20 cellular contexts compared by ENCODE assay signal in genomic region chr16:10086620-10087019, GRCh38.
DNase-seq lines count a peak whose midpoint lies in the region; ATAC-seq and TF ChIP-seq lines count a peak whose summit lies in the region.
"Had no signal": no experiment of that assay in that cellular context is flagged by ENCODE, and none has a peak within 500 bp of the region (broad histone marks: within the 10 kb centered on the region; RNA-seq: fewer than 3 reads in every experiment).

No MANE protein-coding gene starts in this region.

- peak overlapping the region; percentile 12; the same call in 1 of the 2 replicates for H3K27ac Mint-ChIP-seq in WTC11
- H3K27ac Mint-ChIP-seq in Calu3 (ENCODE audit: unreplicated experiment): no peak overlapping the region
- H3K27ac Mint-ChIP-seq: HFFc6 had no signal

- peaks cover 20% of the 10 kb centered on the region for H3K9me3 Mint-ChIP-seq in WTC11
- peaks cover 7% of the 10 kb centered on the region for H3K9me3 Mint-ChIP-seq in Calu3 (ENCODE audit: low read depth, unreplicated experiment)

- TF ChIP-seq POLR2A in heart left ventricle (IDR thresholded peaks at IDR 0.05): no peak

- no peaks in the 10 kb centered on the region for H3K36me3 ChIP-seq in heart left ventricle
- H3K36me3 ChIP-seq: BE2C, Peyer's patch had no signal

- H3K4me3 ChIP-seq in heart left ventricle: no peak overlapping the region
- H3K4me3 ChIP-seq: Peyer's patch had no signal

- H3K9me3 ChIP-seq in heart left ventricle: peaks cover 0 to 12% (median 0%) of the 10 kb centered on the region in 12 donors
- H3K9me3 ChIP-seq: BE2C, Peyer's patch had no signal

- H3K27me3 Mint-ChIP-seq in WTC11 (ENCODE audit: low read depth): no peaks in the 10 kb centered on the region; the same call in 1 of the 2 replicates
- H3K27me3 Mint-ChIP-seq in Calu3 (ENCODE audit: unreplicated experiment): no peaks in the 10 kb centered on the region

- DNase-seq in M059J (ENCODE audit: low read depth): peak; percentile 55
- no peak for DNase-seq in WTC11 (ENCODE audit: low spot score)
- DNase-seq in heart left ventricle: peak in 3 of 5 donors; percentile 10 to 73 (median 59)
- DNase-seq in occipital lobe (lab: John Stamatoyannopoulos, UW): peak; percentile 49
- DNase-seq in SHP77 treated with DMSO at 0.1 percent for 48 hours (lab: John Stamatoyannopoulos, UW): no peak
- DNase-seq in Calu3: no peak
- DNase-seq: BE2C, EL, H7, HFFc6, KBM-7, NCI-H1092, NCI-H1436, NCI-H1930, NCI-H2227 treated with DMSO at 0.1 percent for 48 hours, NCI-H510A, NCI-H748 treated with DMSO at 0.1 percent for 48 hours, Peyer's patch had no signal

- intact Hi-C loops in heart left ventricle (cut with DNase I): no loop called here
- intact Hi-C loops in Calu3 (cut with micrococcal nuclease; ENCODE audit: unreplicated experiment): no loop called here

- no peaks in the 10 kb centered on the region for H3K27me3 ChIP-seq in heart left ventricle
- H3K27me3 ChIP-seq: BE2C, Peyer's patch had no signal

- peaks cover 3% of the 10 kb centered on the region; the same call in 1 of the 2 replicates for H3K4me1 Mint-ChIP-seq in WTC11
- H3K4me1 Mint-ChIP-seq in Calu3 (ENCODE audit: low read depth, unreplicated experiment): peaks cover 52% of the 10 kb centered on the region

- CTCF ChIA-PET in WTC11 (lab: Charles Lee) (interaction anchor here (0.6 to 1.6 kb wide), 5 partner anchors 8 to 828 kb away, joined by 3 to 6 read pairs (median 4); no protein-coding TSS in a partner anchor), Calu3 (lab: Charles Lee) (interaction anchor here (1.5 kb wide), 1 partner anchor 21 kb away, joined by 3 read pairs; no protein-coding TSS in a partner anchor)

- peak overlapping the region in 2 of 12 donors; percentile 2 to 65 for H3K27ac ChIP-seq in heart left ventricle
- H3K27ac ChIP-seq: HL-60, Peyer's patch had no signal

- peaks cover 0 to 17% (median 4%) of the 10 kb centered on the region in 12 donors for H3K4me1 ChIP-seq in heart left ventricle
- H3K4me1 ChIP-seq: BE2C, Peyer's patch had no signal

- POLR2A ChIA-PET in WTC11 (lab: Charles Lee): no interaction called here

- TF ChIP-seq CTCF in WTC11 (IDR thresholded peaks at IDR 0.05) (no peak), heart left ventricle (IDR thresholded peaks at IDR 0.05) (no peak), Calu3 (IDR thresholded peaks at IDR 0.05; ENCODE audit: unreplicated experiment) (no peak)

- H3K4me3 Mint-ChIP-seq in WTC11 (no peak overlapping the region), Calu3 (ENCODE audit: low read depth, unreplicated experiment) (no peak overlapping the region)
- H3K4me3 Mint-ChIP-seq: HFFc6 had no signal

- H3K36me3 Mint-ChIP-seq in WTC11 (no peaks in the 10 kb centered on the region), Calu3 (ENCODE audit: insufficient read depth, unreplicated experiment) (peaks cover 10% of the 10 kb centered on the region)

- ATAC-seq in WTC11 (no peak), heart left ventricle (peak in 3 of 4 donors; percentile 88 to 90 (median 90)), GM21737 (IDR thresholded peaks at IDR 0.05; ENCODE audit: unreplicated experiment) (no peak)

- no TSS peak for BruUV-seq in Calu3 (replicated peaks; lab: Mats Ljungman, UMichigan)

- 38 to 64% (median 48%) methylated on average over 2 to 3 of the region's 3 CpGs for WGBS in heart left ventricle, 4 donors

TF ChIP-seq in WTC11, 78 proteins besides CTCF, POLR2A, EP300 and RAD21 (continues in another document):
- TF ChIP-seq ZNF263 (CRISPR knock-in tag; IDR thresholded peaks at IDR 0.05; ENCODE audit: low read depth) (no peak), CBFB (CRISPR knock-in tag; IDR thresholded peaks at IDR 0.05; ENCODE audit: low read depth) (no peak), PREB (CRISPR knock-in tag; IDR thresholded peaks at IDR 0.05; ENCODE audit: borderline replicate concordance) (no peak), CREM (CRISPR knock-in tag; IDR thresholded peaks at IDR 0.05) (no peak), JUN (CRISPR knock-in tag; IDR thresholded peaks at IDR 0.05) (no peak), NR2C2 (CRISPR knock-in tag; IDR thresholded peaks at IDR 0.05) (no peak), MYBL2 (CRISPR knock-in tag; IDR thresholded peaks at IDR 0.05) (no peak), IRF2 (CRISPR knock-in tag; IDR thresholded peaks at IDR 0.05; ENCODE audit: borderline replicate concordance, low read depth) (no peak), SMAD3 (CRISPR knock-in tag; IDR thresholded peaks at IDR 0.05; ENCODE audit: borderline replicate concordance) (no peak), MXD4 (CRISPR knock-in tag; IDR thresholded peaks at IDR 0.05; ENCODE audit: borderline replicate concordance) (no peak), ATF2 (CRISPR knock-in tag; IDR thresholded peaks at IDR 0.05; ENCODE audit: borderline replicate concordance, low read depth) (no peak), FOXK1 (CRISPR knock-in tag; IDR thresholded peaks at IDR 0.05) (no peak)
- TF ChIP-seq, protein P1, sequence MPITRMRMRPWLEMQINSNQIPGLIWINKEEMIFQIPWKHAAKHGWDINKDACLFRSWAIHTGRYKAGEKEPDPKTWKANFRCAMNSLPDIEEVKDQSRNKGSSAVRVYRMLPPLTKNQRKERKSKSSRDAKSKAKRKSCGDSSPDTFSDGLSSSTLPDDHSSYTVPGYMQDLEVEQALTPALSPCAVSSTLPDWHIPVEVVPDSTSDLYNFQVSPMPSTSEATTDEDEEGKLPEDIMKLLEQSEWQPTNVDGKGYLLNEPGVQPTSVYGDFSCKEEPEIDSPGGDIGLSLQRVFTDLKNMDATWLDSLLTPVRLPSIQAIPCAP (CRISPR knock-in tag; IDR thresholded peaks at IDR 0.05): no peak
- TF ChIP-seq, protein P2, sequence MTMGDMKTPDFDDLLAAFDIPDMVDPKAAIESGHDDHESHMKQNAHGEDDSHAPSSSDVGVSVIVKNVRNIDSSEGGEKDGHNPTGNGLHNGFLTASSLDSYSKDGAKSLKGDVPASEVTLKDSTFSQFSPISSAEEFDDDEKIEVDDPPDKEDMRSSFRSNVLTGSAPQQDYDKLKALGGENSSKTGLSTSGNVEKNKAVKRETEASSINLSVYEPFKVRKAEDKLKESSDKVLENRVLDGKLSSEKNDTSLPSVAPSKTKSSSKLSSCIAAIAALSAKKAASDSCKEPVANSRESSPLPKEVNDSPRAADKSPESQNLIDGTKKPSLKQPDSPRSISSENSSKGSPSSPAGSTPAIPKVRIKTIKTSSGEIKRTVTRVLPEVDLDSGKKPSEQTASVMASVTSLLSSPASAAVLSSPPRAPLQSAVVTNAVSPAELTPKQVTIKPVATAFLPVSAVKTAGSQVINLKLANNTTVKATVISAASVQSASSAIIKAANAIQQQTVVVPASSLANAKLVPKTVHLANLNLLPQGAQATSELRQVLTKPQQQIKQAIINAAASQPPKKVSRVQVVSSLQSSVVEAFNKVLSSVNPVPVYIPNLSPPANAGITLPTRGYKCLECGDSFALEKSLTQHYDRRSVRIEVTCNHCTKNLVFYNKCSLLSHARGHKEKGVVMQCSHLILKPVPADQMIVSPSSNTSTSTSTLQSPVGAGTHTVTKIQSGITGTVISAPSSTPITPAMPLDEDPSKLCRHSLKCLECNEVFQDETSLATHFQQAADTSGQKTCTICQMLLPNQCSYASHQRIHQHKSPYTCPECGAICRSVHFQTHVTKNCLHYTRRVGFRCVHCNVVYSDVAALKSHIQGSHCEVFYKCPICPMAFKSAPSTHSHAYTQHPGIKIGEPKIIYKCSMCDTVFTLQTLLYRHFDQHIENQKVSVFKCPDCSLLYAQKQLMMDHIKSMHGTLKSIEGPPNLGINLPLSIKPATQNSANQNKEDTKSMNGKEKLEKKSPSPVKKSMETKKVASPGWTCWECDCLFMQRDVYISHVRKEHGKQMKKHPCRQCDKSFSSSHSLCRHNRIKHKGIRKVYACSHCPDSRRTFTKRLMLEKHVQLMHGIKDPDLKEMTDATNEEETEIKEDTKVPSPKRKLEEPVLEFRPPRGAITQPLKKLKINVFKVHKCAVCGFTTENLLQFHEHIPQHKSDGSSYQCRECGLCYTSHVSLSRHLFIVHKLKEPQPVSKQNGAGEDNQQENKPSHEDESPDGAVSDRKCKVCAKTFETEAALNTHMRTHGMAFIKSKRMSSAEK (CRISPR knock-in tag; IDR thresholded peaks at IDR 0.05; ENCODE audit: borderline replicate concordance): no peak
- TF ChIP-seq, protein P3, sequence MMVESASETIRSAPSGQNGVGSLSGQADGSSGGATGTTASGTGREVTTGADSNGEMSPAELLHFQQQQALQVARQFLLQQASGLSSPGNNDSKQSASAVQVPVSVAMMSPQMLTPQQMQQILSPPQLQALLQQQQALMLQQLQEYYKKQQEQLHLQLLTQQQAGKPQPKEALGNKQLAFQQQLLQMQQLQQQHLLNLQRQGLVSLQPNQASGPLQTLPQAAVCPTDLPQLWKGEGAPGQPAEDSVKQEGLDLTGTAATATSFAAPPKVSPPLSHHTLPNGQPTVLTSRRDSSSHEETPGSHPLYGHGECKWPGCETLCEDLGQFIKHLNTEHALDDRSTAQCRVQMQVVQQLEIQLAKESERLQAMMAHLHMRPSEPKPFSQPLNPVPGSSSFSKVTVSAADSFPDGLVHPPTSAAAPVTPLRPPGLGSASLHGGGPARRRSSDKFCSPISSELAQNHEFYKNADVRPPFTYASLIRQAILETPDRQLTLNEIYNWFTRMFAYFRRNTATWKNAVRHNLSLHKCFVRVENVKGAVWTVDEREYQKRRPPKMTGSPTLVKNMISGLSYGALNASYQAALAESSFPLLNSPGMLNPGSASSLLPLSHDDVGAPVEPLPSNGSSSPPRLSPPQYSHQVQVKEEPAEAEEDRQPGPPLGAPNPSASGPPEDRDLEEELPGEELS (CRISPR knock-in tag; IDR thresholded peaks at IDR 0.05): no peak

Comparison
In these comparisons a context has a peak if more than half of its experiments do, and no peak if none do; other contexts are left out.
1. DNase-seq: peak in M059J (single experiment), heart left ventricle (3 of 5) and occipital lobe (single experiment); none in WTC11 (single experiment), SHP77 treated with DMSO at 0.1 percent for 48 hours (single experiment) and Calu3 (single experiment).
2. ATAC-seq: peak in heart left ventricle (3 of 4); none in WTC11 (single experiment) and GM21737 (single experiment).